19 cellular contexts compared by ENCODE assay signal in the genomic region with DNA sequence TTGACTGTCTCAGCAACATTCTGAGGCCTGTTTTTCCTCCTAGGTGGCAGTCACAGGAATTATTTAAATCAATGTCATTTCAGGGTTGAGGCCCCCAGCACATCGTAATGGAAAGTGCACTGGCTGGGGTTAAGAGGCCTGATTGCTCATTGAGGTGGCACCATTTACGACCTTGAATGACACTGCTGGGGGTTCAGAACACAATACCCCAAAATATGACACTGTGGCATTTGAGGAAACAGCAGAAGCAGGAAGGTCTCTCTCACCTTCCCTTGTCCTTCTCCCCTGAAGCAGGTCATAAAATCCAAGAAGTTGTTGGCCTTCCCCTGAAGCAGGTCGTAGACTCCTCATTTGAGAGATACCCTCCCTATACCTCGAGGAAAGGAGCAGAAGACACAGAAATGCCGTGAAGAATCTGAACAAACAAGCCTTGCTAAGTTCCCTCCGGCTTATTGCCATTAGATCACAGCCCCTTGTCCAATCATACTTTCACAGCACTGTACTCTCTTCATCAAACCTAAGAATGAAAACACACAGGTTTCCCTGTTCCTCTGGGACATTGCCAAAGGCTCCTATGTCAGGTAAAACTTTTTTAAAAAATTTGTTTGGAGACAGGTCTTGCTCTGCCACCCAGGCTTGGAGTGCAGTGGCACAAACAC.
DNase-seq lines count a peak whose midpoint lies in the region; ATAC-seq, FAIRE-seq and TF ChIP-seq lines count a peak whose summit lies in the region.
"Had no signal": no experiment of that assay in that cellular context is flagged by ENCODE, and none has a peak within 500 bp of the region (broad histone marks: within the 10 kb centered on the region; RNA-seq: fewer than 3 reads in every experiment).

No MANE protein-coding gene starts in this region.

- no peak for TF ChIP-seq RAD21 in GM12878 (IDR thresholded peaks at IDR 0.05; ENCODE audit: insufficient read depth, low read depth, low read length)

- peaks cover 60% of the 10 kb centered on the region for H3K4me1 Mint-ChIP-seq in activated T-cell treated with anti-CD3 and anti-CD28 coated beads, Interleukin-2, amount 50 U/mL, for 4 hours (ENCODE audit: low read depth)
- peaks cover 59% of the 10 kb centered on the region for H3K4me1 Mint-ChIP-seq in stimulated activated memory B cell treated with anti-CD40 and anti-IgM and Interleukin-4, amounts not matched to agents 10 μg/mL and 1 μg/mL and 100 μg/mL, for 72 hours

- POLR2A ChIA-PET in GM12878 (lab: Charles Lee) = interaction anchor here (0.6 to 5.1 kb wide), 8 partner anchors 10 to 129 kb away, joined by 3 to 103 read pairs (median 7); no protein-coding TSS in a partner anchor

- H3K9me3 Mint-ChIP-seq in activated T-cell treated with anti-CD3 and anti-CD28 coated beads, Interleukin-2, amount 50 U/mL, for 4 hours = no peaks in the 10 kb centered on the region
- no peaks in the 10 kb centered on the region for H3K9me3 Mint-ChIP-seq in stimulated activated memory B cell treated with anti-CD40 and anti-IgM and Interleukin-4, amounts not matched to agents 10 μg/mL and 1 μg/mL and 100 μg/mL, for 72 hours

- ATAC-seq in activated T-cell treated with anti-CD3 and anti-CD28 coated beads, Interleukin-2, amount 50 U/mL, for 4 hours = no peak
- peak; percentile 29 for ATAC-seq in GM12878
- no peak for ATAC-seq in stimulated activated memory B cell treated with anti-CD40 and anti-IgM and Interleukin-4, amounts not matched to agents 10 μg/mL and 1 μg/mL and 100 μg/mL, for 72 hours
- ATAC-seq: gastrocnemius medialis, Panc1 had no signal

- peaks cover 22% of the 10 kb centered on the region for H3K79me2 ChIP-seq in GM12878 (ENCODE audit: control insufficient read depth, insufficient read depth, low read length)

- intact Hi-C loops in GM12878 (cut with micrococcal nuclease; ENCODE audit: unreplicated experiment) = loop anchor here (2.0 to 5.0 kb wide), 4 partner anchors 15 to 259 kb away; no protein-coding TSS in a partner anchor

- peak overlapping the region; percentile 80 for H3K9ac ChIP-seq in GM12878 (ENCODE audit: control insufficient read depth, insufficient read depth, low read length)
- H3K9ac ChIP-seq: SK-N-SH had no signal

- CTCF ChIA-PET in GM12878 (lab: Yijun Ruan, JAX) = interaction anchor here (1.5 to 12.4 kb wide), 12 partner anchors 8 to 128 kb away, joined by 4 to 228 read pairs (median 24); no protein-coding TSS in a partner anchor

- peak overlapping the region; percentile 43 for H3K4me3 ChIP-seq in GM12878
- H3K4me3 ChIP-seq: gastrocnemius medialis, left ventricle myocardium inferior, vagina had no signal

- TSS peak; percentile 81 for BruUV-seq in GM12878 (replicated peaks; lab: Mats Ljungman, UMichigan)

- H3K36me3 Mint-ChIP-seq in activated T-cell treated with anti-CD3 and anti-CD28 coated beads, Interleukin-2, amount 50 U/mL, for 4 hours (ENCODE audit: insufficient read depth) = no peaks in the 10 kb centered on the region
- H3K36me3 Mint-ChIP-seq in stimulated activated memory B cell treated with anti-CD40 and anti-IgM and Interleukin-4, amounts not matched to agents 10 μg/mL and 1 μg/mL and 100 μg/mL, for 72 hours = peaks cover 16% of the 10 kb centered on the region
- H3K36me3 Mint-ChIP-seq: brain had no signal

- H3K36me3 ChIP-seq in GM12878 (ENCODE audit: control insufficient read depth in 2 of 2, insufficient read depth in 2 of 2, low read length in 1 of 2) = peaks cover 0 to 3% of the 10 kb centered on the region in 2 experiments; a peak in 1 of 4 replicates
- H3K36me3 ChIP-seq: gastrocnemius medialis, left ventricle myocardium inferior, vagina had no signal

- WGBS in GM12878 (ENCODE audit: insufficient coverage, insufficient replicate concordance, low lambda C conversion rate, missing lambda C conversion rate) = 12% methylated on average over 6 of the region's 6 CpGs

- peak overlapping the region; percentile 93 for H3K27ac ChIP-seq in GM12878 (ENCODE audit: control insufficient read depth, insufficient read depth)
- H3K27ac ChIP-seq: gastrocnemius medialis, left ventricle myocardium inferior, vagina had no signal

- peak overlapping the region; percentile 96 for H3K4me2 ChIP-seq in GM12878 (ENCODE audit: control insufficient read depth, insufficient read depth)
- H3K4me2 ChIP-seq: SK-N-SH had no signal

- H3K27ac Mint-ChIP-seq in stimulated activated memory B cell treated with anti-CD40 and anti-IgM and Interleukin-4, amounts not matched to agents 10 μg/mL and 1 μg/mL and 100 μg/mL, for 72 hours = peak overlapping the region; percentile 92

- 0 out of 4 replicates have a peak, but pooled peaks of 1 of the 2 experiments have one; percentile 17 for TF ChIP-seq EP300 in GM12878 (IDR thresholded peaks at IDR 0.05; ENCODE audit: borderline replicate concordance in 1 of 2, control insufficient read depth in 1 of 2, low read depth in 2 of 2, low read length in 2 of 2)

- peak overlapping the region; percentile 4 for H3K4me3 Mint-ChIP-seq in activated T-cell treated with anti-CD3 and anti-CD28 coated beads, Interleukin-2, amount 50 U/mL, for 4 hours
- peak overlapping the region; percentile 4 for H3K4me3 Mint-ChIP-seq in stimulated activated memory B cell treated with anti-CD40 and anti-IgM and Interleukin-4, amounts not matched to agents 10 μg/mL and 1 μg/mL and 100 μg/mL, for 72 hours

- in situ Hi-C loops in GM12878 (cut with MboI) = loop anchor here (5.0 kb wide), 1 partner anchor 129 kb away; no protein-coding TSS in a partner anchor

- H3K27me3 Mint-ChIP-seq in activated T-cell treated with anti-CD3 and anti-CD28 coated beads, Interleukin-2, amount 50 U/mL, for 4 hours (ENCODE audit: low read depth) = no peaks in the 10 kb centered on the region
- no peaks in the 10 kb centered on the region for H3K27me3 Mint-ChIP-seq in stimulated activated memory B cell treated with anti-CD40 and anti-IgM and Interleukin-4, amounts not matched to agents 10 μg/mL and 1 μg/mL and 100 μg/mL, for 72 hours

- peak overlapping the region; percentile 52 for H2AFZ ChIP-seq in GM12878 (ENCODE audit: control insufficient read depth, low read depth, low read length)

- no peak for TF ChIP-seq CTCF in GM12878 (IDR thresholded peaks at IDR 0.05 in 2 of 3, conservative IDR thresholded peaks at IDR 0.05 in 1 of 3; ENCODE audit: control insufficient read depth in 2 of 3, extremely low read depth in 1 of 3, insufficient read depth in 1 of 3, low read depth in 3 of 3, low read length in 3 of 3)

- peaks cover 49% of the 10 kb centered on the region for H3K4me1 ChIP-seq in GM12878 (ENCODE audit: control insufficient read depth, insufficient read depth, low read length)

- SMC1A ChIA-PET in GM12878 (lab: Charles Lee; ENCODE audit: uncharacterized antibody, unreplicated experiment) = interaction anchor here (0.6 to 16.8 kb wide), 13 partner anchors 8 to 147 kb away, joined by 3 to 275 read pairs (median 14); no protein-coding TSS in a partner anchor

- RAD21 ChIA-PET in GM12878 (lab: Charles Lee; ENCODE audit: unreplicated experiment) = interaction anchor here (1.3 to 14.6 kb wide), 11 partner anchors 16 to 146 kb away, joined by 5 to 308 read pairs (median 45); no protein-coding TSS in a partner anchor

- no peaks in the 10 kb centered on the region for H3K27me3 ChIP-seq in GM12878 (replicated peaks in 1 of 2; ENCODE audit: control insufficient read depth in 2 of 2, insufficient read depth in 2 of 2, low read length in 1 of 2)
- H3K27me3 ChIP-seq: vagina had no signal

- DNase-seq in activated T-cell treated with anti-CD3 and anti-CD28 coated beads, Interleukin-2, amount 50 U/mL, for 4 hours = no peak
- DNase-seq in activated T-cell treated with anti-CD3 and anti-CD28 coated beads for 4 hours = no peak
- no peak for DNase-seq in GM12878 (ENCODE audit: low read depth, low spot score)
- no peak for DNase-seq in NCI-H146 treated with DMSO at 0.1 percent for 48 hours (lab: John Stamatoyannopoulos, UW; ENCODE audit: unreplicated experiment)
- DNase-seq in DMS53 (lab: John Stamatoyannopoulos, UW) = no peak
- DNase-seq in epidermal melanocyte (ENCODE audit: insufficient read length, low spot score) = no peak
- DNase-seq: activated gamma-delta T cell treated with Interleukin-2 at 50 U/mL for 16 hours; gastrocnemius medialis; left ventricle myocardium inferior; NCI-H82; SK-N-SH; stimulated activated naive CD4-positive, alpha-beta T cell treated with Interleukin-2 at 50 U/mL for 16 hours had no signal

- FAIRE-seq in GM12878 (lab: Jason Lieb, UNC) = no peak
- FAIRE-seq: G401.6, TTC549 had no signal

- H3K9me3 ChIP-seq in GM12878 (replicated peaks; ENCODE audit: control insufficient read depth, insufficient read depth, low read length) = peaks cover 2% of the 10 kb centered on the region; the same call in 2 of the 3 replicates
- H3K9me3 ChIP-seq: gastrocnemius medialis, left ventricle myocardium inferior, SK-N-SH, vagina had no signal

- H4K20me1 ChIP-seq in GM12878 (ENCODE audit: control insufficient read depth, insufficient read depth) = no peaks in the 10 kb centered on the region

- TF ChIP-seq POLR2A in GM19193 (IDR thresholded peaks at IDR 0.05; ENCODE audit: extremely low read depth, insufficient read depth, insufficient read length) (peak; percentile 52), GM12878 (IDR thresholded peaks at IDR 0.05; ENCODE audit: low read depth, low read length) (no peak)

TF ChIP-seq in GM12878, 131 proteins besides CTCF, POLR2A, EP300 and RAD21 (continues in another document):
- TF ChIP-seq HCFC1 (IDR thresholded peaks at IDR 0.05; ENCODE audit: low read length) = no peak
- no peak for TF ChIP-seq MYC (IDR thresholded peaks at IDR 0.05; ENCODE audit: insufficient read depth, insufficient read length, insufficient replicate concordance, low read length, severe bottlenecking)
- TF ChIP-seq MTA3 (IDR thresholded peaks at IDR 0.05; ENCODE audit: borderline replicate concordance, low read length) = no peak
- no peak for TF ChIP-seq ATF3 (IDR thresholded peaks at IDR 0.05; ENCODE audit: borderline replicate concordance, extremely low read depth, low read depth, low read length)
- TF ChIP-seq EED (IDR thresholded peaks at IDR 0.05; ENCODE audit: low read depth) = no peak
